8 cellular contexts compared by ENCODE assay signal in the genomic region with DNA sequence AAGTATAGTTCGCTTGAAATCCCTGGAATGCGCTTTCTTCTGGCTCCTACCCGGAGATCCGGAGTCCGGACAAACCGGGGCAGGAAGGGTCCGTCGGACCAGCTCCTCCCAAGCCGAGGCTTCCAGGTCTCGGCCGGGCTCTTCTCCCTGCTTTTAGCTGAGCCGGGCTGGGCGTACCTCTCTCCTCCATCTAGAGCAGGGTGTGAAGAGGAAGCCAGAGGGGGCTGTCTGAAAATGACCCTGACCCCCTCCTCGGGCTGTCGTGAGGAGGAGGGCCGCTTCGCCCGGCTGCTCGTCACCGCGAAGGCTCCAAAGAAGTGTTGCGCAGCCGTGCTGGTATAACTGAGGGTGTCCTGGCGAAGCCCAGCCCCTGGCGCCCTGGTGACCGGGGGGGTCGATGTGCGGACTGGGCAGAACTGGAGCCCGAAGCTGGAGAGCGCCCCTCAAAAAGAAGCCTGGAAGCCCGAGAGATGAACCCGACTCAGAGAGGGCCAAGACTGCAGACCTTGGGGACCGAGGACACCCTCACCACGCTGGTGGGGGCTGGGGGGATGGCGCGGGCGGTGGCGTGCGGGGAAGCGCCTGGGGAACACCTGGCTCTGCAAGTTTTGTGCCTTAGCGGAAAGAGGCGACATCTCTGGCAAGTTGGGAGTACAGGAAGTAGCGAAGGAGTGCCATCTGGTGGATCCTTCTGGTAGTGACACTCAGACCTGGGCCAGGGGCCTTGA. TPM values are rescaled to one million over a fixed set of nuclear protein-coding genes. Genes with fewer than 3 reads are reported as not detected.
DNase-seq lines count a peak whose midpoint lies in the region; ATAC-seq lines count a peak whose summit lies in the region.

No MANE protein-coding gene starts in this region.

- H3K4me3 Mint-ChIP-seq in activated CD8-positive, alpha-beta memory T cell treated with anti-CD3 and anti-CD28 coated beads, Interleukin-2, amount 10 ng/mL, durations not matched to agents 7 days and 5 days: peak overlapping the region; percentile 74

- peaks cover 22% of the 10 kb centered on the region for H3K4me1 Mint-ChIP-seq in activated CD8-positive, alpha-beta memory T cell treated with anti-CD3 and anti-CD28 coated beads, Interleukin-2, amount 10 ng/mL, durations not matched to agents 7 days and 5 days

- H3K9me3 Mint-ChIP-seq in activated CD8-positive, alpha-beta memory T cell treated with anti-CD3 and anti-CD28 coated beads, Interleukin-2, amount 10 ng/mL, durations not matched to agents 7 days and 5 days (ENCODE audit: low read depth): no peaks in the 10 kb centered on the region

- CTCF ChIA-PET in activated CD8-positive, alpha-beta memory T cell treated with anti-CD3 and anti-CD28 coated beads, Interleukin-2, amount 10 ng/mL, durations not matched to agents 7 days and 5 days (lab: Charles Lee): interaction anchor here (0.9 to 16.0 kb wide), 16 partner anchors 9 to 377 kb away, joined by 3 to 402 read pairs (median 8); a partner anchor contains a TSS

- peaks cover 65% of the 10 kb centered on the region for H3K4me1 ChIP-seq in mononuclear cell (ENCODE audit: insufficient read depth, low read length)

- no peaks in the 10 kb centered on the region for H3K36me3 Mint-ChIP-seq in activated CD8-positive, alpha-beta memory T cell treated with anti-CD3 and anti-CD28 coated beads, Interleukin-2, amount 10 ng/mL, durations not matched to agents 7 days and 5 days

- H3K27me3 ChIP-seq in mononuclear cell (ENCODE audit: insufficient read depth, low read length): peaks cover 48% of the 10 kb centered on the region

- DNase-seq in GM03348 (ENCODE audit: low spot score): peak; percentile 86
- peak; percentile 78 for DNase-seq in NOMO-1 treated with DMSO at 0.1 percent for 48 hours (lab: John Stamatoyannopoulos, UW; ENCODE audit: unreplicated experiment)
- peak; percentile 85 for DNase-seq in activated CD8-positive, alpha-beta memory T cell treated with anti-CD3 and anti-CD28 coated beads, Interleukin-2, amount 10 ng/mL, durations not matched to agents 7 days and 5 days
- DNase-seq in epidermal melanocyte (ENCODE audit: insufficient read length, low spot score): peak; percentile 84
- DNase-seq in stimulated activated CD8-positive, alpha-beta memory T cell treated with anti-CD3 and anti-CD28 coated beads, Interleukin-2, amount 100 ng/mL, for 1 hour (ENCODE audit: low read depth in 2 of 2): peak; percentile 53 to 61

- H3K27ac Mint-ChIP-seq in activated CD8-positive, alpha-beta memory T cell treated with anti-CD3 and anti-CD28 coated beads, Interleukin-2, amount 10 ng/mL, durations not matched to agents 7 days and 5 days: no peak overlapping the region

- H3K9me3 ChIP-seq in mononuclear cell (ENCODE audit: low read depth, low read length): no peaks in the 10 kb centered on the region

- ATAC-seq in HG03432 (IDR thresholded peaks at IDR 0.05; ENCODE audit: unreplicated experiment) (peak; percentile 53), HG02973 (IDR thresholded peaks at IDR 0.05; ENCODE audit: unreplicated experiment) (no peak)
- ATAC-seq in activated CD8-positive, alpha-beta memory T cell treated with anti-CD3 and anti-CD28 coated beads, Interleukin-2, amount 10 ng/mL, durations not matched to agents 7 days and 5 days: peak; percentile 64

- peaks cover 59% of the 10 kb centered on the region for H3K27me3 Mint-ChIP-seq in activated CD8-positive, alpha-beta memory T cell treated with anti-CD3 and anti-CD28 coated beads, Interleukin-2, amount 10 ng/mL, durations not matched to agents 7 days and 5 days

- peak overlapping the region; percentile 42 for H3K4me3 ChIP-seq in mononuclear cell (ENCODE audit: low read length)

RNA-seq across cellular contexts. Expression of a gene that starts 5.7 kb away (rescaled TPM):
- total RNA-seq in activated CD8-positive, alpha-beta memory T cell treated with anti-CD3 and anti-CD28 coated beads, Interleukin-2, amount 10 ng/mL, durations not matched to agents 7 days and 5 days: under 1 TPM in 1 of 2 experiments, not detected in 1; 0.30 TPM
- total RNA-seq in mononuclear cell: 0.42 TPM

RNA-seq across cellular contexts. Expression of a gene that starts 36.5 kb away (rescaled TPM):
- total RNA-seq in activated CD8-positive, alpha-beta memory T cell treated with anti-CD3 and anti-CD28 coated beads, Interleukin-2, amount 10 ng/mL, durations not matched to agents 7 days and 5 days: 10 to 100 TPM; 38.2 to 48.8 TPM
- total RNA-seq in mononuclear cell: 28.4 TPM

RNA-seq across cellular contexts. Expression of a gene that starts 36.6 kb away (rescaled TPM):
- total RNA-seq in activated CD8-positive, alpha-beta memory T cell treated with anti-CD3 and anti-CD28 coated beads, Interleukin-2, amount 10 ng/mL, durations not matched to agents 7 days and 5 days: 1 to 10 TPM in 1 of 2 experiments, under 1 TPM in 1; 0.59 to 1.2 TPM
- 0.21 TPM for total RNA-seq in mononuclear cell
